33 cellular contexts compared by ENCODE assay signal in the genomic region with DNA sequence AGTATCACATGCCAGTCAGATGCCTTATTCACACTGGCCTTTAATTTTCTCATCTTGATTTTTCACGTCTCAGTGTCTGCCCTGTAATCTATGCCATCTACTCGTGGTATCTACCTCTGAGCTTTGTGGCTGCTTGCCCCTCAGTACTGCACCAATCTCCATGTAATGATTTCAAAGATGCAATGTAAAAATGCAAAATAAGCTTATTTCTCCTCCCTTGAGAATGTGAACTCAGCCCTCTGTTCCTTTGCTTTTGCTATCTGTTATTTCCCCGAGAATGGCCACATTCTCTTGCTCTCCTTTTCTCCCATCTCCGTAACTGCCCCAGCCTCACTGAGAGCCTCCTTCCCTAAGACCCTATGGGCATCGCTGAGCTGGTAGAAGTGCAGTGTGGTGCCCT.
"Had no signal": no experiment of that assay in that cellular context is flagged by ENCODE, and none has a peak within 500 bp of the region (broad histone marks: within the 10 kb centered on the region; RNA-seq: fewer than 3 reads in every experiment).

No MANE protein-coding gene starts in this region.

- H3K4me1 Mint-ChIP-seq: activated B cell treated with CpG ODN at 0.5 μM for 24 hours; activated T-helper 17 cell treated with anti-CD3 and anti-CD28 coated beads, Interleukin-2, amount 50 U/mL, for 72 hours; endodermal cell had no signal

- FAIRE-seq: astrocyte, bronchial epithelial cell, frontal cortex had no signal

- H3K4me3 ChIP-seq: coronary artery, dorsolateral prefrontal cortex had no signal

- H3K4me3 Mint-ChIP-seq: activated B cell treated with CpG ODN at 0.5 μM for 24 hours; activated CD8-positive, alpha-beta T cell treated with anti-CD3 and anti-CD28 coated beads for 36 hours; activated naive CD8-positive, alpha-beta T cell; activated T-cell treated with anti-CD3 and anti-CD28 coated beads, Interleukin-2, amount 50 U/mL, for 4 hours; activated T-helper 17 cell treated with anti-CD3 and anti-CD28 coated beads, Interleukin-2, amount 50 U/mL, for 72 hours; central memory CD8-positive, alpha-beta T cell; dendritic cell treated with granulocyte-macrophage colony-stimulating factor and Interleukin-4, amounts not matched to agents 40 ng/mL and 50 ng/mL, for 4 days; endodermal cell; T-helper 17 cell; T-helper 2 cell treated with Interferon-gamma antibody and Interleukin-4, amounts not matched to agents 5 μg/mL and 100 μg/mL, for 36 hours had no signal

- H3K27ac ChIP-seq: brain microvascular endothelial cell, coronary artery, dorsolateral prefrontal cortex, WERI-Rb-1 had no signal

- H3K27me3 Mint-ChIP-seq: activated CD8-positive, alpha-beta T cell treated with anti-CD3 and anti-CD28 coated beads for 36 hours; activated naive CD8-positive, alpha-beta T cell; activated T-helper 17 cell treated with anti-CD3 and anti-CD28 coated beads, Interleukin-2, amount 50 U/mL, for 72 hours; central memory CD8-positive, alpha-beta T cell; dendritic cell treated with granulocyte-macrophage colony-stimulating factor and Interleukin-4, amounts not matched to agents 40 ng/mL and 50 ng/mL, for 4 days; T-helper 17 cell had no signal

- H3K36me3 ChIP-seq: brain microvascular endothelial cell, WERI-Rb-1 had no signal

- DNase-seq: activated B cell treated with CpG ODN at 0.5 μM for 24 hours; activated CD4-positive, alpha-beta T cell treated with anti-CD3 and anti-CD28 coated beads for 48 hours; activated CD4-positive, alpha-beta T cell treated with anti-CD3 and anti-CD28 coated beads, Interleukin-2, amount 50 U/mL, for 1 hour; activated CD4-positive, alpha-beta T cell treated with anti-CD3 and anti-CD28 coated beads, Interleukin-2, amount 50 U/mL, for 48 hours; activated CD8-positive, alpha-beta memory T cell treated with anti-CD3 and anti-CD28 coated beads for 24 hours; activated CD8-positive, alpha-beta T cell treated with anti-CD3 and anti-CD28 coated beads for 36 hours; activated effector memory CD4-positive, alpha-beta T cell treated with Interleukin-2 at 50 U/mL for 16 hours; activated gamma-delta T cell treated with Interleukin-2 at 50 U/mL for 16 hours; activated naive CD4-positive, alpha-beta T cell treated with anti-CD3 and anti-CD28 coated beads, Interleukin-2, amount 50 U/mL, for 16 hours; activated naive CD4-positive, alpha-beta T cell treated with Interleukin-2 at 50 U/mL for 16 hours; activated T-cell treated with anti-CD3 and anti-CD28 coated beads, Interleukin-2, amount 50 U/mL, for 4 hours; amniotic stem cell; anterior cingulate cortex; brain microvascular endothelial cell; dorsolateral prefrontal cortex; effector memory CD4-positive, alpha-beta T cell; endodermal cell; foreskin fibroblast; head of caudate nucleus; T-helper 17 cell; T1000; WERI-Rb-1 had no signal

- ATAC-seq: activated CD4-positive, CD25-positive, alpha-beta regulatory T cell treated with anti-CD3 and anti-CD28 coated beads, Interleukin-2, amount 50 U/mL, for 24 hours; activated CD8-positive, alpha-beta T cell treated with anti-CD3 and anti-CD28 coated beads for 36 hours; activated T-cell treated with anti-CD3 and anti-CD28 coated beads, Interleukin-2, amount 50 U/mL, for 4 hours; activated T-helper 17 cell treated with anti-CD3 and anti-CD28 coated beads, Interleukin-2, amount 50 U/mL, for 72 hours; esophagus mucosa; T-helper 17 cell had no signal

- H3K9me3 Mint-ChIP-seq: activated B cell treated with CpG ODN at 0.5 μM for 24 hours; activated CD8-positive, alpha-beta T cell treated with anti-CD3 and anti-CD28 coated beads for 36 hours; activated T-cell treated with anti-CD3 and anti-CD28 coated beads, Interleukin-2, amount 50 U/mL, for 4 hours; central memory CD8-positive, alpha-beta T cell; endodermal cell; T-helper 2 cell treated with Interferon-gamma antibody and Interleukin-4, amounts not matched to agents 5 μg/mL and 100 μg/mL, for 36 hours had no signal

- H3K27ac Mint-ChIP-seq: activated B cell treated with CpG ODN at 0.5 μM for 24 hours; activated CD8-positive, alpha-beta T cell treated with anti-CD3 and anti-CD28 coated beads for 36 hours; activated naive CD8-positive, alpha-beta T cell; activated T-helper 17 cell treated with anti-CD3 and anti-CD28 coated beads, Interleukin-2, amount 50 U/mL, for 72 hours; dendritic cell treated with granulocyte-macrophage colony-stimulating factor and Interleukin-4, amounts not matched to agents 40 ng/mL and 50 ng/mL, for 4 days; endodermal cell; T-helper 17 cell; T-helper 2 cell treated with Interferon-gamma antibody and Interleukin-4, amounts not matched to agents 5 μg/mL and 100 μg/mL, for 36 hours had no signal

- H3K27me3 ChIP-seq: brain microvascular endothelial cell, dorsolateral prefrontal cortex had no signal

- H3K36me3 Mint-ChIP-seq: activated naive CD8-positive, alpha-beta T cell had no signal
